Comparison of ENCODE assay signal across 26 cellular contexts in genomic region chr3:42169579-42169978, GRCh38.
DNase-seq lines count a peak whose midpoint lies in the region; ATAC-seq and TF ChIP-seq lines count a peak whose summit lies in the region.
"Had no signal": no experiment of that assay in that cellular context is flagged by ENCODE, and none has a peak within 500 bp of the region (broad histone marks: within the 10 kb centered on the region; RNA-seq: fewer than 3 reads in every experiment).

No MANE protein-coding gene starts in this region.

- intact Hi-C loops in dendritic cell treated with granulocyte-macrophage colony-stimulating factor and Interleukin-4, amounts not matched to agents 40 ng/mL and 50 ng/mL, for 4 days (cut with micrococcal nuclease), result no loop called here
- intact Hi-C loops in lower lobe of right lung (cut with DNase I), result no loop called here

- no peak for TF ChIP-seq CTCF in lower lobe of right lung (IDR thresholded peaks at IDR 0.05)
- no peak for TF ChIP-seq CTCF in foreskin keratinocyte (conservative IDR thresholded peaks at IDR 0.05)

- H3K9me2 ChIP-seq in Karpas-422 (replicated peaks; ENCODE audit: insufficient read depth, low read length), result no peaks in the 10 kb centered on the region

- H3K27ac ChIP-seq in Karpas-422 (ENCODE audit: low read length) (peak overlapping the region; percentile 95), lower lobe of right lung (no peak overlapping the region), foreskin keratinocyte (no peak overlapping the region)
- H3K27ac ChIP-seq: A549, left lung, parathyroid adenoma, right lobe of liver, RWPE1, SK-N-MC, upper lobe of left lung had no signal

- H3K9me3 Mint-ChIP-seq in activated naive CD8-positive, alpha-beta T cell (ENCODE audit: low read depth), result no peaks in the 10 kb centered on the region
- no peaks in the 10 kb centered on the region for H3K9me3 Mint-ChIP-seq in activated naive CD8-positive, alpha-beta T cell treated with anti-CD3 and anti-CD28 coated beads, Interleukin-2, amount 50 U/mL, for 24 hours
- no peaks in the 10 kb centered on the region for H3K9me3 Mint-ChIP-seq in dendritic cell treated with granulocyte-macrophage colony-stimulating factor and Interleukin-4, amounts not matched to agents 40 ng/mL and 50 ng/mL, for 4 days
- H3K9me3 Mint-ChIP-seq in stimulated activated effector memory CD8-positive, alpha-beta T cell treated with anti-CD3 and anti-CD28 coated beads, Interleukin-12 subunit alpha, Interleukin-12 subunit beta, amount 100 ng/mL, for 72 hours, result no peaks in the 10 kb centered on the region
- H3K9me3 Mint-ChIP-seq: activated CD4-positive, alpha-beta T cell treated with anti-CD3 and anti-CD28 coated beads, Interleukin-2, amount 10 ng/mL, durations not matched to agents 24 days and 14 days; nephron had no signal

- H2AFZ ChIP-seq in Karpas-422 (ENCODE audit: low read length), result no peak overlapping the region
- H2AFZ ChIP-seq: parathyroid adenoma had no signal

- peaks cover 34% of the 10 kb centered on the region for H3K4me1 Mint-ChIP-seq in activated naive CD8-positive, alpha-beta T cell (ENCODE audit: low read depth)
- H3K4me1 Mint-ChIP-seq in activated naive CD8-positive, alpha-beta T cell treated with anti-CD3 and anti-CD28 coated beads, Interleukin-2, amount 50 U/mL, for 24 hours, result peaks cover 30% of the 10 kb centered on the region
- peaks cover 60% of the 10 kb centered on the region for H3K4me1 Mint-ChIP-seq in dendritic cell treated with granulocyte-macrophage colony-stimulating factor and Interleukin-4, amounts not matched to agents 40 ng/mL and 50 ng/mL, for 4 days (ENCODE audit: low read depth)
- H3K4me1 Mint-ChIP-seq in stimulated activated effector memory CD8-positive, alpha-beta T cell treated with anti-CD3 and anti-CD28 coated beads, Interleukin-12 subunit alpha, Interleukin-12 subunit beta, amount 100 ng/mL, for 72 hours, result peaks cover 33% of the 10 kb centered on the region
- H3K4me1 Mint-ChIP-seq: nephron had no signal

- H3K4me2 ChIP-seq in Karpas-422 (ENCODE audit: low read depth, low read length, poor library complexity, severe bottlenecking), result peak overlapping the region; percentile 70
- H3K4me2 ChIP-seq: A549 had no signal

- no peaks in the 10 kb centered on the region for H3K36me3 ChIP-seq in Karpas-422 (ENCODE audit: insufficient read depth, low read length)
- H3K36me3 ChIP-seq in lower lobe of right lung, result no peaks in the 10 kb centered on the region
- H3K36me3 ChIP-seq: left lung, right lobe of liver, upper lobe of left lung had no signal

- H3K4me3 ChIP-seq in Karpas-422 (ENCODE audit: low read length), result peak overlapping the region; percentile 31
- H3K4me3 ChIP-seq in lower lobe of right lung, result no peak overlapping the region
- H3K4me3 ChIP-seq: A549, left lung, right lobe of liver, SK-N-MC, upper lobe of left lung had no signal

- no peaks in the 10 kb centered on the region for H3K27me3 Mint-ChIP-seq in activated naive CD8-positive, alpha-beta T cell
- H3K27me3 Mint-ChIP-seq in activated naive CD8-positive, alpha-beta T cell treated with anti-CD3 and anti-CD28 coated beads, Interleukin-2, amount 50 U/mL, for 24 hours, result no peaks in the 10 kb centered on the region
- no peaks in the 10 kb centered on the region for H3K27me3 Mint-ChIP-seq in dendritic cell treated with granulocyte-macrophage colony-stimulating factor and Interleukin-4, amounts not matched to agents 40 ng/mL and 50 ng/mL, for 4 days
- H3K27me3 Mint-ChIP-seq: activated CD4-positive, alpha-beta T cell treated with anti-CD3 and anti-CD28 coated beads, Interleukin-2, amount 10 ng/mL, durations not matched to agents 24 days and 14 days had no signal

- no peak for DNase-seq in activated naive CD8-positive, alpha-beta T cell treated with anti-CD3 and anti-CD28 coated beads, Interleukin-2, amount 50 U/mL, for 24 hours
- DNase-seq in Karpas-422 (peak; percentile 57), lower lobe of right lung (no peak), NCI-H2171 treated with DMSO at 0.1 percent for 48 hours (lab: John Stamatoyannopoulos, UW) (no peak), foreskin keratinocyte (no peak)
- DNase-seq in stimulated activated effector memory CD8-positive, alpha-beta T cell treated with anti-CD3 and anti-CD28 coated beads, Interleukin-12 subunit alpha, Interleukin-12 subunit beta, amount 100 ng/mL, for 72 hours (ENCODE audit: low spot score in 2 of 2), result no peak
- DNase-seq: activated CD4-positive, alpha-beta T cell treated with anti-CD3 and anti-CD28 coated beads, Interleukin-2, amount 10 ng/mL, durations not matched to agents 24 days and 14 days; effector CD8-positive, alpha-beta T cell; foreskin melanocyte; HCEC 1CT; hypothalamus; left lung; NCI-H187 treated with DMSO at 0.1 percent for 48 hours; NCI-H226; NCI-H748 treated with DMSO at 0.1 percent for 48 hours; right lobe of liver; stimulated activated CD4-positive, alpha-beta T cell treated with anti-CD3 and anti-CD28 coated beads, Interleukin-4, amount 100 ng/mL, for 4 hours; T-helper 2 cell; upper lobe of left lung had no signal

- H4K20me1 ChIP-seq in Karpas-422 (ENCODE audit: insufficient read depth, low read depth, low read length), result no peaks in the 10 kb centered on the region

- H3K4me3 Mint-ChIP-seq in activated naive CD8-positive, alpha-beta T cell, result no peak overlapping the region
- no peak overlapping the region for H3K4me3 Mint-ChIP-seq in activated naive CD8-positive, alpha-beta T cell treated with anti-CD3 and anti-CD28 coated beads, Interleukin-2, amount 50 U/mL, for 24 hours
- H3K4me3 Mint-ChIP-seq in dendritic cell treated with granulocyte-macrophage colony-stimulating factor and Interleukin-4, amounts not matched to agents 40 ng/mL and 50 ng/mL, for 4 days, result peak overlapping the region; percentile 33
- H3K4me3 Mint-ChIP-seq in stimulated activated effector memory CD8-positive, alpha-beta T cell treated with anti-CD3 and anti-CD28 coated beads, Interleukin-12 subunit alpha, Interleukin-12 subunit beta, amount 100 ng/mL, for 72 hours, result no peak overlapping the region
- H3K4me3 Mint-ChIP-seq: activated CD4-positive, alpha-beta T cell treated with anti-CD3 and anti-CD28 coated beads, Interleukin-2, amount 10 ng/mL, durations not matched to agents 24 days and 14 days; nephron had no signal

- H3K4me1 ChIP-seq in Karpas-422 (ENCODE audit: low read length) (peaks cover 90% of the 10 kb centered on the region), lower lobe of right lung (peaks cover 7% of the 10 kb centered on the region), foreskin keratinocyte (peaks cover 6% of the 10 kb centered on the region)
- H3K4me1 ChIP-seq: parathyroid adenoma had no signal

- H3K9ac ChIP-seq in Karpas-422 (ENCODE audit: low read length), result peak overlapping the region; percentile 67
- H3K9ac ChIP-seq: parathyroid adenoma had no signal

- peaks cover 3% of the 10 kb centered on the region for H3K36me3 Mint-ChIP-seq in activated naive CD8-positive, alpha-beta T cell
- H3K36me3 Mint-ChIP-seq in activated naive CD8-positive, alpha-beta T cell treated with anti-CD3 and anti-CD28 coated beads, Interleukin-2, amount 50 U/mL, for 24 hours (ENCODE audit: low read depth), result no peaks in the 10 kb centered on the region
- no peaks in the 10 kb centered on the region for H3K36me3 Mint-ChIP-seq in dendritic cell treated with granulocyte-macrophage colony-stimulating factor and Interleukin-4, amounts not matched to agents 40 ng/mL and 50 ng/mL, for 4 days (ENCODE audit: low read depth)
- no peaks in the 10 kb centered on the region for H3K36me3 Mint-ChIP-seq in stimulated activated effector memory CD8-positive, alpha-beta T cell treated with anti-CD3 and anti-CD28 coated beads, Interleukin-12 subunit alpha, Interleukin-12 subunit beta, amount 100 ng/mL, for 72 hours

- H3K9me3 ChIP-seq in Karpas-422 (ENCODE audit: low read length) (no peaks in the 10 kb centered on the region), lower lobe of right lung (no peaks in the 10 kb centered on the region)
- H3K9me3 ChIP-seq: A549, left lung, right lobe of liver, upper lobe of left lung had no signal

- H3K27ac Mint-ChIP-seq in activated naive CD8-positive, alpha-beta T cell, result peak overlapping the region; percentile 29
- no peak overlapping the region for H3K27ac Mint-ChIP-seq in activated naive CD8-positive, alpha-beta T cell treated with anti-CD3 and anti-CD28 coated beads, Interleukin-2, amount 50 U/mL, for 24 hours
- H3K27ac Mint-ChIP-seq in dendritic cell treated with granulocyte-macrophage colony-stimulating factor and Interleukin-4, amounts not matched to agents 40 ng/mL and 50 ng/mL, for 4 days, result peak overlapping the region; percentile 87
- peak overlapping the region; percentile 7 for H3K27ac Mint-ChIP-seq in stimulated activated effector memory CD8-positive, alpha-beta T cell treated with anti-CD3 and anti-CD28 coated beads, Interleukin-12 subunit alpha, Interleukin-12 subunit beta, amount 100 ng/mL, for 72 hours
- H3K27ac Mint-ChIP-seq: activated CD4-positive, alpha-beta T cell treated with anti-CD3 and anti-CD28 coated beads, Interleukin-2, amount 10 ng/mL, durations not matched to agents 24 days and 14 days; nephron had no signal

- no peak for ATAC-seq in activated naive CD8-positive, alpha-beta T cell treated with anti-CD3 and anti-CD28 coated beads, Interleukin-2, amount 50 U/mL, for 24 hours
- ATAC-seq in stimulated activated effector memory CD8-positive, alpha-beta T cell treated with anti-CD3 and anti-CD28 coated beads, Interleukin-12 subunit alpha, Interleukin-12 subunit beta, amount 100 ng/mL, for 72 hours, result no peak
- ATAC-seq in lower lobe of right lung (no peak), foreskin keratinocyte (no peak)
- ATAC-seq: A549, left lung, right lobe of liver had no signal

- H3K79me2 ChIP-seq in Karpas-422 (ENCODE audit: low read length), result peaks cover 92% of the 10 kb centered on the region

- H3K27me3 ChIP-seq in Karpas-422 (ENCODE audit: low read length), result no peaks in the 10 kb centered on the region
- H3K27me3 ChIP-seq in lower lobe of right lung (ENCODE audit: low read depth), result no peaks in the 10 kb centered on the region
- no peaks in the 10 kb centered on the region for H3K27me3 ChIP-seq in foreskin keratinocyte
- H3K27me3 ChIP-seq: left lung, right lobe of liver, upper lobe of left lung had no signal
